In genomic region chr5:134086943-134087305, GRCh38 we compare ENCODE assay signal across 11 cellular contexts. TPM values are rescaled to one million over a fixed set of nuclear protein-coding genes. Genes with fewer than 3 reads are reported as not detected.
A peak's percentile ranks its signal among the peaks of the same experiment; 100 is the strongest.
DNase-seq lines count a peak whose midpoint lies in the region; ATAC-seq, FAIRE-seq and TF ChIP-seq lines count a peak whose summit lies in the region.
"Had no signal": no experiment of that assay in that cellular context is flagged by ENCODE, and none has a peak within 500 bp of the region (broad histone marks: within the 10 kb centered on the region; RNA-seq: fewer than 3 reads in every experiment).

No MANE protein-coding gene starts in this region.

- no peak overlapping the region for H3K14ac ChIP-seq in H1 (ENCODE audit: insufficient read length)

- H3K4me2 ChIP-seq in H1 (ENCODE audit: insufficient read depth in 1 of 2, low read depth in 2 of 2, low read length in 2 of 2) (no peak overlapping the region), mesendoderm (ENCODE audit: low read length) (no peak overlapping the region)

- peak; percentile 29 to 85 (median 69) for DNase-seq in T-helper 2 cell
- DNase-seq in activated T-cell treated with anti-CD3 and anti-CD28 coated beads for 48 hours (ENCODE audit: low read depth) = peak; percentile 75
- no peak for DNase-seq in H1 (ENCODE audit: low read depth in 1 of 2, low spot score in 2 of 2)
- DNase-seq in stimulated activated CD8-positive, alpha-beta memory T cell treated with anti-CD3 and anti-CD28 coated beads, Interleukin-4, amount 100 ng/mL, for 24 hours (ENCODE audit: low read depth) = peak; percentile 63
- DNase-seq in foreskin melanocyte = no peak
- no peak for DNase-seq in mesendoderm
- DNase-seq: Calu3, cortex of kidney had no signal

- H3K18ac ChIP-seq in H1 (ENCODE audit: extremely low read depth, low read length) (no peak overlapping the region), mesendoderm (ENCODE audit: low read length) (no peak overlapping the region)

- H3K4me1 ChIP-seq in H1 (replicated peaks in 1 of 4; ENCODE audit: control insufficient read depth in 3 of 4, insufficient read depth in 4 of 4, low read length in 3 of 4) (peaks cover 0 to 6% (median 1%) of the 10 kb centered on the region in 4 experiments; a peak in 4 of 7 replicates), mesendoderm (ENCODE audit: control insufficient read depth, low read depth, low read length) (no peaks in the 10 kb centered on the region)
- H3K4me1 ChIP-seq: right atrium auricular region had no signal

- H3K23ac ChIP-seq in H1 (ENCODE audit: insufficient read length) = no peak overlapping the region
- H3K23ac ChIP-seq in mesendoderm (ENCODE audit: low read length) = no peak overlapping the region

- 0 out of 2 replicates have a peak overlapping the region, but pooled peaks have one; percentile 0 for H2AFZ ChIP-seq in H1 (ENCODE audit: low read length)

- TF ChIP-seq POLR2A in H1 (IDR thresholded peaks at IDR 0.05; ENCODE audit: control extremely low read depth in 1 of 2, low read depth in 2 of 2, low read length in 2 of 2) = no peak

- H3K56ac ChIP-seq in H1 (replicated peaks; ENCODE audit: insufficient read length, low read depth, low read length) (no peak overlapping the region), mesendoderm (ENCODE audit: low read length) (no peak overlapping the region)

- ATAC-seq in HG03342 (IDR thresholded peaks at IDR 0.05; ENCODE audit: unreplicated experiment) (no peak), HG02642 (IDR thresholded peaks at IDR 0.05; ENCODE audit: poor library complexity, unreplicated experiment) (no peak)

- H3K79me1 ChIP-seq in H1 (ENCODE audit: low read depth, low read length) = no peaks in the 10 kb centered on the region
- no peaks in the 10 kb centered on the region for H3K79me1 ChIP-seq in mesendoderm (ENCODE audit: low read length)

- WGBS in H1 (ENCODE audit: extremely low coverage in 1 of 2, insufficient coverage in 1 of 2, insufficient read length in 1 of 2, insufficient replicate concordance in 2 of 2, low coverage in 1 of 2, low lambda C conversion rate in 2 of 2, missing lambda C conversion rate in 1 of 2), 2 experiments = 95% methylated on average over 12 of the region's 12 CpGs; no CpG with 5 or more reads in 1 of the 2 experiments
- no CpG with 5 or more reads among the region's 12 CpGs for WGBS in mesendoderm (ENCODE audit: extremely low coverage, insufficient coverage, low lambda C conversion rate)

- H2BK120ac ChIP-seq in H1 (replicated peaks; ENCODE audit: low read depth, low read length) (no peak overlapping the region), mesendoderm (ENCODE audit: low read depth, low read length) (no peak overlapping the region)

- no peak overlapping the region for H3K4ac ChIP-seq in H1 (replicated peaks; ENCODE audit: insufficient read length, low read depth, low read length)
- no peak overlapping the region for H3K4ac ChIP-seq in mesendoderm (ENCODE audit: low read depth, low read length)

- no peak overlapping the region for H4K91ac ChIP-seq in H1 (replicated peaks; ENCODE audit: insufficient read length, low read length)

- H2BK5ac ChIP-seq in H1 (ENCODE audit: low read depth, low read length) (no peak overlapping the region), mesendoderm (ENCODE audit: low read length) (no peak overlapping the region)

- H3K27ac ChIP-seq in H1 (ENCODE audit: low read depth, low read length) = no peak overlapping the region
- H3K27ac ChIP-seq in mesendoderm (ENCODE audit: low read depth, low read length) = no peak overlapping the region
- H3K27ac ChIP-seq: right atrium auricular region had no signal

- no peak for TF ChIP-seq EP300 in H1 (IDR thresholded peaks at IDR 0.05; ENCODE audit: borderline replicate concordance in 1 of 2, low read depth in 2 of 2, low read length in 2 of 2)

- no peak for TF ChIP-seq CTCF in H1 (IDR thresholded peaks at IDR 0.05; ENCODE audit: control extremely low read depth in 1 of 3, insufficient read depth in 1 of 3, low read depth in 1 of 3, low read length in 3 of 3)

- H2BK15ac ChIP-seq in H1 (ENCODE audit: low read length) (no peak overlapping the region), mesendoderm (replicated peaks; ENCODE audit: low read depth) (no peak overlapping the region)

- no peak overlapping the region for H2AK5ac ChIP-seq in H1 (ENCODE audit: low read depth, low read length)
- no peak overlapping the region for H2AK5ac ChIP-seq in mesendoderm (ENCODE audit: low read length)

- CTCF ChIA-PET in H1 (lab: Charles Lee; ENCODE audit: partially characterized antibody) = interaction anchor here (1.3 to 4.9 kb wide), 3 partner anchors 14 to 46 kb away, joined by 4 to 30 read pairs (median 4); no protein-coding TSS in a partner anchor

- H3K9ac ChIP-seq in H1 (replicated peaks in 1 of 4; ENCODE audit: extremely low read depth in 1 of 4, low read depth in 3 of 4, low read length in 3 of 4) (no peak overlapping the region), mesendoderm (ENCODE audit: low read length) (no peak overlapping the region)

- no peak for FAIRE-seq in H1 (lab: Jason Lieb, UNC)

- H3K27me3 ChIP-seq in H1 (replicated peaks in 1 of 4; ENCODE audit: control insufficient read depth in 3 of 4, extremely low read depth in 1 of 4, insufficient read depth in 3 of 4, low read length in 3 of 4) (peaks cover 0 to 2% (median 0%) of the 10 kb centered on the region in 4 experiments; a peak in 1 of 7 replicates), mesendoderm (ENCODE audit: insufficient read depth, low read length, poor library complexity) (no peaks in the 10 kb centered on the region)
- H3K27me3 ChIP-seq: right atrium auricular region had no signal

- H3K79me2 ChIP-seq in H1 (ENCODE audit: control insufficient read depth in 1 of 2, insufficient read depth in 2 of 2, low read length in 2 of 2) (no peaks in the 10 kb centered on the region), mesendoderm (ENCODE audit: control insufficient read depth, insufficient read depth, low read length) (no peaks in the 10 kb centered on the region)

- POLR2A ChIA-PET in H1 (lab: Charles Lee; ENCODE audit: partially characterized antibody) = interaction anchor here (0.7 to 1.2 kb wide), 2 partner anchors 11 to 15 kb away, joined by 3 to 4 read pairs; no protein-coding TSS in a partner anchor

- no peaks in the 10 kb centered on the region for H4K20me1 ChIP-seq in H1 (replicated peaks in 1 of 2; ENCODE audit: control insufficient read depth in 1 of 2, insufficient read depth in 2 of 2, low read length in 2 of 2)

- no peak overlapping the region for H2BK12ac ChIP-seq in H1 (ENCODE audit: low read depth, low read length)

- no peaks in the 10 kb centered on the region for H3K9me3 ChIP-seq in H1 (ENCODE audit: insufficient read depth in 2 of 2, low read depth in 1 of 2, low read length in 1 of 2)
- H3K9me3 ChIP-seq: right atrium auricular region had no signal

- TF ChIP-seq RAD21 in H1 (IDR thresholded peaks at IDR 0.05 in 1 of 2, conservative IDR thresholded peaks at IDR 0.05 in 1 of 2; ENCODE audit: low read depth in 2 of 2, low read length in 2 of 2) = no peak

- H3K4me3 ChIP-seq in H1 (ENCODE audit: extremely low read depth in 1 of 4, insufficient read depth in 2 of 4, low read depth in 3 of 4, low read length in 4 of 4) (no peak overlapping the region), mesendoderm (ENCODE audit: low read length) (no peak overlapping the region)
- H3K4me3 ChIP-seq: right atrium auricular region had no signal

- no peak overlapping the region for H2BK20ac ChIP-seq in H1 (ENCODE audit: low read length)

- H4K8ac ChIP-seq in H1 (ENCODE audit: extremely low read depth, insufficient read depth, low read length) = no peak overlapping the region
- H4K8ac ChIP-seq in mesendoderm (ENCODE audit: low read depth, low read length) = no peak overlapping the region

- H4K5ac ChIP-seq in H1 (ENCODE audit: insufficient read length, low read depth, low read length) (no peak overlapping the region), mesendoderm (ENCODE audit: low read length) (no peak overlapping the region)

- H3K23me2 ChIP-seq in H1 (ENCODE audit: low read depth, low read length) = no peaks in the 10 kb centered on the region

- H3K36me3 ChIP-seq in H1 (ENCODE audit: control insufficient read depth in 2 of 4, insufficient read depth in 4 of 4, low read length in 3 of 4) (no peaks in the 10 kb centered on the region), mesendoderm (ENCODE audit: control insufficient read depth, insufficient read depth, low read length) (no peaks in the 10 kb centered on the region)
- H3K36me3 ChIP-seq: right atrium auricular region had no signal

TF ChIP-seq in H1, 55 proteins besides CTCF, POLR2A, EP300 and RAD21:
- TF ChIP-seq MAFK (IDR thresholded peaks at IDR 0.05; ENCODE audit: low read depth, low read length) (no peak), POU5F1 (IDR thresholded peaks at IDR 0.05; ENCODE audit: low read depth, low read length) (no peak), CEBPB (IDR thresholded peaks at IDR 0.05; ENCODE audit: low read depth, low read length) (no peak), PHF8 (conservative IDR thresholded peaks at IDR 0.05; ENCODE audit: low read depth, low read length) (no peak), YY1 (IDR thresholded peaks at IDR 0.05; ENCODE audit: low read depth, low read length) (no peak), EZH2 (IDR thresholded peaks at IDR 0.05; ENCODE audit: low read depth, low read length, severe bottlenecking) (no peak), KDM1A (IDR thresholded peaks at IDR 0.05; ENCODE audit: borderline replicate concordance, low read length) (no peak), FOSL1 (IDR thresholded peaks at IDR 0.05; ENCODE audit: insufficient read depth, low read depth, low read length) (no peak), SUZ12 (IDR thresholded peaks at IDR 0.05; ENCODE audit: low read length) (no peak), NRF1 (IDR thresholded peaks at IDR 0.05; ENCODE audit: low read depth, low read length) (no peak), SIX5 (IDR thresholded peaks at IDR 0.05; ENCODE audit: low read depth, low read length) (no peak), GTF2F1 (IDR thresholded peaks at IDR 0.05; ENCODE audit: borderline replicate concordance, low read depth, low read length) (no peak), CBX8 (IDR thresholded peaks at IDR 0.05; ENCODE audit: borderline replicate concordance, low read depth, low read length) (no peak)

RNA-seq across cellular contexts. Expression of gene TCF7, which starts 27.6 kb away (rescaled TPM):
- total RNA-seq in H1 (2021; fragmentation: NEBNext Ultra II Directional; extraction: Animal tissue kit (Norgen Biotek cat#: 25700)) = 6.8 and 8.5 TPM in 2 replicates
- polyA plus RNA-seq in H1 (2011; rRNA removed) = 4.7 and 5.7 TPM in 2 replicates
- polyA plus RNA-seq in H1 (2011; cell fraction: cytosol; rRNA removed) = 4.2 TPM
- polyA plus RNA-seq in H1 (2011; cell fraction: nucleus; rRNA removed) = 10.6 TPM
- 6.8 to 10.4 TPM (median 8.2 TPM) in 4 replicates for polyA plus RNA-seq in H1 (2012, experiment 1 of 2)
- polyA plus RNA-seq in H1 (2012, experiment 2 of 2) = 4.8 TPM
- polyA plus RNA-seq in H1 (2013, experiment 1 of 2) = 6.7 TPM
- 7.1 TPM for polyA plus RNA-seq in H1 (2013, experiment 2 of 2)
- 8.4 and 9.1 TPM in 2 replicates for polyA minus RNA-seq in H1 (2011; rRNA and poly(A)+ RNA removed)
- 8.4 TPM for polyA minus RNA-seq in H1 (2011; cell fraction: cytosol; rRNA and poly(A)+ RNA removed)
- polyA minus RNA-seq in H1 (2011; cell fraction: nucleus; rRNA and poly(A)+ RNA removed) = 21.1 TPM
- polyA plus RNA-seq in mesendoderm (2013, experiment 1 of 2) = 24.2 TPM
- polyA plus RNA-seq in mesendoderm (2013, experiment 2 of 2) = 22.1 TPM

Comparison
In these comparisons a context has a peak if more than half of its experiments do, and no peak if none do; other contexts are left out.
1. DNase-seq: peak in T-helper 2 cell (5 of 5), activated T-cell treated with anti-CD3 and anti-CD28 coated beads for 48 hours (single experiment) and stimulated activated CD8-positive, alpha-beta memory T cell treated with anti-CD3 and anti-CD28 coated beads, Interleukin-4, amount 100 ng/mL, for 24 hours (single experiment); none in H1 (0 of 2), foreskin melanocyte (single experiment) and mesendoderm (single experiment).